In the genomic region with DNA sequence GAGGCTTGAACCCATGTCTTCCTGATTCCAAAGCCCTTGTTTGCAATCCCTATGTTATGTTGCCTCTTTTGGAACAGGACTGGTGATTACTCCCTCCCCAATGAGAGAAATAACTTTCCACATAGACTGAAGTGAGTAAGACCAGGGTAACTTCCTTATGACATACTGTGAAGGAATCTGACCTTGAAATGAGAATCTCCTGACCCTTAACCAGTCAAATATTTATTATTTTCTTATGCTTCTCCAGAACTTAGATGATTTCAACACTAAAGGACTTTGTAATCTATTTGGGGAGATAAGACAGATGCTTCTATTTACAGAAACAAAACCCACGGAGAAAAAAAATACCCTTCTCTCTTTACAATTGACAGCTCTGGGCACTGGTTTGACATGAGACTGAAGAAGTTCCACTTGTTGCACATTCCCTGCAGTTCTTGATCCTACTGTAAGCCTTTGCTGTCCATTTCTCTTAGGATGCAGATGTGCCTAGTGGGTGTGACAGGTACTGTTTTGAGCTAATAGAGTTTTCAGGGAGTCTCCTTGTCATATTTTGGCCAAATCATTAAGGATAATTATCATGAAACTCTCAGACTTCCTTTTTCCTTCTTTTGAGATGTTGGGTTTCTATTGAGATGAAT, we compare ENCODE assay signal across 1 cellular context.
TF ChIP-seq lines count a peak whose summit lies in the region.

No MANE protein-coding gene starts in this region.

TF ChIP-seq in GM23338, 12 proteins besides CTCF, POLR2A, EP300 and RAD21 (continued from another document):
- TF ChIP-seq, protein P1, sequence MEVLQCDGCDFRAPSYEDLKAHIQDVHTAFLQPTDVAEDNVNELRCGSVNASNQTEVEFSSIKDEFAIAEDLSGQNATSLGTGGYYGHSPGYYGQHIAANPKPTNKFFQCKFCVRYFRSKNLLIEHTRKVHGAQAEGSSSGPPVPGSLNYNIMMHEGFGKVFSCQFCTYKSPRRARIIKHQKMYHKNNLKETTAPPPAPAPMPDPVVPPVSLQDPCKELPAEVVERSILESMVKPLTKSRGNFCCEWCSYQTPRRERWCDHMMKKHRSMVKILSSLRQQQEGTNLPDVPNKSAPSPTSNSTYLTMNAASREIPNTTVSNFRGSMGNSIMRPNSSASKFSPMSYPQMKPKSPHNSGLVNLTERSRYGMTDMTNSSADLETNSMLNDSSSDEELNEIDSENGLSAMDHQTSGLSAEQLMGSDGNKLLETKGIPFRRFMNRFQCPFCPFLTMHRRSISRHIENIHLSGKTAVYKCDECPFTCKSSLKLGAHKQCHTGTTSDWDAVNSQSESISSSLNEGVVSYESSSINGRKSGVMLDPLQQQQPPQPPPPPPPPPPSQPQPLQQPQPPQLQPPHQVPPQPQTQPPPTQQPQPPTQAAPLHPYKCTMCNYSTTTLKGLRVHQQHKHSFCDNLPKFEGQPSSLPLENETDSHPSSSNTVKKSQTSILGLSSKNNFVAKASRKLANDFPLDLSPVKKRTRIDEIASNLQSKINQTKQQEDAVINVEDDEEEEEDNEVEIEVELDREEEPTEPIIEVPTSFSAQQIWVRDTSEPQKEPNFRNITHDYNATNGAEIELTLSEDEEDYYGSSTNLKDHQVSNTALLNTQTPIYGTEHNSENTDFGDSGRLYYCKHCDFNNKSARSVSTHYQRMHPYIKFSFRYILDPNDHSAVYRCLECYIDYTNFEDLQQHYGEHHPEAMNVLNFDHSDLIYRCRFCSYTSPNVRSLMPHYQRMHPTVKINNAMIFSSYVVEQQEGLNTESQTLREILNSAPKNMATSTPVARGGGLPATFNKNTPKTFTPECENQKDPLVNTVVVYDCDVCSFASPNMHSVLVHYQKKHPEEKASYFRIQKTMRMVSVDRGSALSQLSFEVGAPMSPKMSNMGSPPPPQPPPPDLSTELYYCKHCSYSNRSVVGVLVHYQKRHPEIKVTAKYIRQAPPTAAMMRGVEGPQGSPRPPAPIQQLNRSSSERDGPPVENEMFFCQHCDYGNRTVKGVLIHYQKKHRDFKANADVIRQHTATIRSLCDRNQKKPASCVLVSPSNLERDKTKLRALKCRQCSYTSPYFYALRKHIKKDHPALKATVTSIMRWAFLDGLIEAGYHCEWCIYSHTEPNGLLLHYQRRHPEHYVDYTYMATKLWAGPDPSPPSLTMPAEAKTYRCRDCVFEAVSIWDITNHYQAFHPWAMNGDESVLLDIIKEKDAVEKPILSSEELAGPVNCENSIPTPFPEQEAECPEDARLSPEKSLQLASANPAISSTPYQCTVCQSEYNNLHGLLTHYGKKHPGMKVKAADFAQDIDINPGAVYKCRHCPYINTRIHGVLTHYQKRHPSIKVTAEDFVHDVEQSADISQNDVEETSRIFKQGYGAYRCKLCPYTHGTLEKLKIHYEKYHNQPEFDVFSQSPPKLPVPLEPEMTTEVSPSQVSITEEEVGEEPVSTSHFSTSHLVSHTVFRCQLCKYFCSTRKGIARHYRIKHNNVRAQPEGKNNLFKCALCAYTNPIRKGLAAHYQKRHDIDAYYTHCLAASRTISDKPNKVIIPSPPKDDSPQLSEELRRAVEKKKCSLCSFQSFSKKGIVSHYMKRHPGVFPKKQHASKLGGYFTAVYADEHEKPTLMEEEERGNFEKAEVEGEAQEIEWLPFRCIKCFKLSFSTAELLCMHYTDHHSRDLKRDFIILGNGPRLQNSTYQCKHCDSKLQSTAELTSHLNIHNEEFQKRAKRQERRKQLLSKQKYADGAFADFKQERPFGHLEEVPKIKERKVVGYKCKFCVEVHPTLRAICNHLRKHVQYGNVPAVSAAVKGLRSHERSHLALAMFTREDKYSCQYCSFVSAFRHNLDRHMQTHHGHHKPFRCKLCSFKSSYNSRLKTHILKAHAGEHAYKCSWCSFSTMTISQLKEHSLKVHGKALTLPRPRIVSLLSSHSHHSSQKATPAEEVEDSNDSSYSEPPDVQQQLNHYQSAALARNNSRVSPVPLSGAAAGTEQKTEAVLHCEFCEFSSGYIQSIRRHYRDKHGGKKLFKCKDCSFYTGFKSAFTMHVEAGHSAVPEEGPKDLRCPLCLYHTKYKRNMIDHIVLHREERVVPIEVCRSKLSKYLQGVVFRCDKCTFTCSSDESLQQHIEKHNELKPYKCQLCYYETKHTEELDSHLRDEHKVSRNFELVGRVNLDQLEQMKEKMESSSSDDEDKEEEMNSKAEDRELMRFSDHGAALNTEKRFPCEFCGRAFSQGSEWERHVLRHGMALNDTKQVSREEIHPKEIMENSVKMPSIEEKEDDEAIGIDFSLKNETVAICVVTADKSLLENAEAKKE (CRISPR knock-in tag; IDR thresholded peaks at IDR 0.05): no peak
- no peak for TF ChIP-seq JUNB (IDR thresholded peaks at IDR 0.05; ENCODE audit: unreplicated experiment)
